8 cellular contexts compared by ENCODE assay signal in the genomic region with DNA sequence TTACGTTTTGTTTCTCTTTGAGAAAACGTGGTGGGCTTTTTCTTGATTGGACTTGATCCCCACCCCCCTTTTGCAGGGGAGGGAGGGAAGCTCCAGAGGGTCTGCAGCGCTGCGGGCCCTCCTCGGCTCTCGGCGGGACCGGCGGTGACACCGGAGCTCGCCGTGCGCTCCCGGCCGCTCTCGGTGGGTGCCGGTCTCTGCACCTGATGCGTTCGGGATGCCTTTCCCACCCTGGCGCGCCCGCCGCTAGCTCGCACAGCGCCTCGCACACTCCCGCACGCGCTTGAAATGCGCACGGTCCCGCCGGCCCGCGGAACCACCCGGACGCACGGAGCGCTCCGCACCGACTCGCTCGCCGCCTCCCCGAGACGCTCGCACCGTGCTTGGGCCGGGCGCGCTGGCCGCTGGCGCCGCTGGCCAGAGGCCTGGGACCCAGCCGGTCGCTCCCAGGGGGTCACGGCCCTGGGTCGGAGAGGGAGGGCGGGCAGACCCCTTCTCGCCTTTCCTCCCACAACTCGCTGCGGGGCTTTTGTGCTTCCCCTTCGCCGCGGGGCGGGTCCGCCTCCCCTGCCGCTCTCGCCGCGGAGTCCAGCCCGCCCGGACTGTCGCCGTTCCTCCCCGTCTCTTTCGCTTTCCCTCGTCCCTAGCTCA. TPM values are rescaled to one million over a fixed set of nuclear protein-coding genes. Genes with fewer than 3 reads are reported as not detected.
DNase-seq lines count a peak whose midpoint lies in the region; ATAC-seq lines count a peak whose summit lies in the region.

No MANE protein-coding gene starts in this region.

- DNase-seq in AG20443 (ENCODE audit: low spot score) (peak; percentile 56), right cardiac atrium (peak; percentile 52 to 78 (median 76)), retina (peak; percentile 84)

- H3K27me3 ChIP-seq in HUES6 (ENCODE audit: control insufficient read depth, insufficient read depth, low read length) (peaks cover 98% of the 10 kb centered on the region), right cardiac atrium (ENCODE audit: control insufficient read depth, insufficient read depth) (no peaks in the 10 kb centered on the region)

- H3K36me3 ChIP-seq in HUES6 (ENCODE audit: control insufficient read depth, insufficient read depth, low read length) = no peaks in the 10 kb centered on the region

- peak; percentile 4 to 13 for ATAC-seq in right cardiac atrium
- ATAC-seq in GM19035 (IDR thresholded peaks at IDR 0.05; ENCODE audit: unreplicated experiment) = no peak
- no peak for ATAC-seq in HG02885 (IDR thresholded peaks at IDR 0.05; ENCODE audit: poor library complexity, unreplicated experiment)
- no peak for ATAC-seq in GM21825 (IDR thresholded peaks at IDR 0.05; ENCODE audit: unreplicated experiment)

- H3K9ac ChIP-seq in HUES6 (ENCODE audit: low read length) = peak overlapping the region; percentile 49

- WGBS in adipose tissue, 3 donors = 0 to 1% (median 0%) methylated on average over 69 to 78 of the region's 78 CpGs
- under 1% methylated on average over 78 of the region's 78 CpGs for WGBS in right cardiac atrium

- intact Hi-C loops in right cardiac atrium (cut with DNase I) = loop anchor here (5.0 to 10.0 kb wide), 3 partner anchors 112 to 124 kb away; no protein-coding TSS in a partner anchor

- H3K27ac ChIP-seq in HUES6 (ENCODE audit: low read depth, low read length) = no peak overlapping the region
- H3K27ac ChIP-seq in adipose tissue (ENCODE audit: low read depth, low read length) = peak overlapping the region; percentile 49
- peak overlapping the region; percentile 99 for H3K27ac ChIP-seq in right cardiac atrium (ENCODE audit: low read length)

- H3K4me3 ChIP-seq in HUES6 (ENCODE audit: low read depth, low read length) (peak overlapping the region; percentile 84), right cardiac atrium (ENCODE audit: low read length) (peak overlapping the region; percentile 98)

- H3K9me3 ChIP-seq in HUES6 (ENCODE audit: control insufficient read depth, insufficient read depth, low read depth, low read length) (no peaks in the 10 kb centered on the region), right cardiac atrium (ENCODE audit: control insufficient read depth, low read length) (no peaks in the 10 kb centered on the region)

- H3K4me1 ChIP-seq in HUES6 (ENCODE audit: control insufficient read depth, insufficient read depth, low read length) (peaks cover 21% of the 10 kb centered on the region), right cardiac atrium (ENCODE audit: control insufficient read depth, insufficient read depth, low read length) (peaks cover 39% of the 10 kb centered on the region)

RNA-seq across cellular contexts. Expression of a gene that starts 1.0 kb away (rescaled TPM):
- polyA plus RNA-seq in adipose tissue (10 to 100 TPM; 30.4 to 68.2 (median 43.1) TPM), right cardiac atrium (49.8 TPM)
- total RNA-seq in right cardiac atrium = 10 to 100 TPM; 61.5 to 89.7 (median 79.4) TPM

Comparison
In these comparisons a context has a peak if more than half of its experiments do, and no peak if none do; other contexts are left out.
1. ATAC-seq: peak in right cardiac atrium (2 of 2); none in GM19035 (single experiment), HG02885 (single experiment) and GM21825 (single experiment).
2. Peak in every context shown above with its lines, with median percentiles within 50 percentile points of each other: DNase-seq.